8 cellular contexts compared by ENCODE assay signal in the genomic region with DNA sequence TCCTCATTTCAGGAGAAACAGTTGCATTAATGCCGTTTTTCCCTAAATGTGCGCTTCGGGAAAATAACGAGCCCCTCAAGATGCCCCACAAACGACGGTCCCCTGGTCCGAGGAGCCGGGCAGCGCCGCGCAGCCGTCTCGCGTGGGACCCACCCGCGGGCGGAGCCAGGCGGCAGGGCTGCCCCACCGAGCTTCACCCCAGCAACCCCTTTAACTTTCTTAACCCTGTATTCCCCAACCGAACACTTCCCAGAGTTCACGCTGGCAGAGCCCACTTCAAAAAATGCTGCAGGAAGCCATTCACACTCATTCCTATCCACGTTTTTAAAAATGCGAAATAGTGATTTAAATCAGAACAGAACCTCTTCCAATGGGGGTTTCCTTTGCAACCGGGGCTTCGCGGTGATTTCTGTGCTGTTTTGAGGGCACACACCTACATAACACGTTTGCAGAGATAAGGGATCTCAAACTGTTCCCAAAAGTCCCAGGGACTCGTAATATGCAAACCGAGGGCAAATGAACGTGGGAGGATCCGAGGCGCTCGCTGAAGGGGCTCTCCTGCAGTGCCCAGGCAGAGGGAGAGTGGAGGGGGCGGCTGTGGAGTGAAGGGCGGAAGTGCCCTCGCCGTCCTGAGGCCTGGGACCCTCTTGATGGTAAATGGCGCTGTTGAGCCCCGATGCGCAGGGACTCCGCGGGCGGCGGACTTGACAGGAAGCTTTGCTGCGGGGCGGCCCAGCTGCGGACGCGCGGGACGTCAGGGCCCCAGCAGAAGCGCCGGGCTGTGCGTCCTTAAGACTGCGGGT.
DNase-seq lines count a peak whose midpoint lies in the region; ATAC-seq and TF ChIP-seq lines count a peak whose summit lies in the region.

No MANE protein-coding gene starts in this region.

- peak overlapping the region; percentile 27 for H3K4me3 ChIP-seq in RWPE2 (ENCODE audit: severe bottlenecking)
- H3K4me3 ChIP-seq in ascending aorta: peak overlapping the region; percentile 55 to 65
- peak overlapping the region; percentile 61 for H3K4me3 ChIP-seq in iPS-11a (ENCODE audit: low read depth, low read length)
- H3K4me3 ChIP-seq in skeletal muscle tissue (ENCODE audit: low read length in 3 of 3): peak overlapping the region; percentile 65 to 79 (median 67)

- H3K9ac ChIP-seq in skeletal muscle tissue (ENCODE audit: low read depth in 1 of 3, low read length in 3 of 3): peak overlapping the region; percentile 43 to 60 (median 50)

- H3K9me3 ChIP-seq in RWPE2 (ENCODE audit: severe bottlenecking) (no peaks in the 10 kb centered on the region), ascending aorta (no peaks in the 10 kb centered on the region), skeletal muscle tissue (ENCODE audit: control insufficient read depth in 3 of 3, low read length in 3 of 3) (no peaks in the 10 kb centered on the region)

- ATAC-seq in GM19372 (IDR thresholded peaks at IDR 0.05; ENCODE audit: low read depth, unreplicated experiment) (peak; percentile 93), HG03378 (IDR thresholded peaks at IDR 0.05; ENCODE audit: unreplicated experiment) (peak; percentile 79), RWPE2 (ENCODE audit: low read depth) (peak; percentile 78)

- DNase-seq in COR-L47 (lab: John Stamatoyannopoulos, UW): peak; percentile 64
- peak; percentile 58 for DNase-seq in RWPE2 (ENCODE audit: low spot score)
- DNase-seq in ascending aorta (ENCODE audit: low spot score in 2 of 2): peak in 1 of 2 donors; percentile 71
- no peak for DNase-seq in mesenteric fat pad (ENCODE audit: low spot score)

- H3K27ac ChIP-seq in RWPE2 (ENCODE audit: poor library complexity, severe bottlenecking) (no peak overlapping the region), ascending aorta (peak overlapping the region; percentile 27 to 28), skeletal muscle tissue (ENCODE audit: low read depth, low read length) (no peak overlapping the region)

- peaks cover 8% of the 10 kb centered on the region for H3K27me3 ChIP-seq in RWPE2 (ENCODE audit: insufficient read depth, poor library complexity, severe bottlenecking)
- no peaks in the 10 kb centered on the region for H3K27me3 ChIP-seq in ascending aorta
- H3K27me3 ChIP-seq in skeletal muscle tissue (ENCODE audit: control insufficient read depth in 3 of 3, insufficient read depth in 3 of 3, low read length in 3 of 3): peaks cover 6 to 17% (median 14%) of the 10 kb centered on the region in 3 donors

- H3K4me1 ChIP-seq in RWPE2 (ENCODE audit: insufficient read depth, poor library complexity, severe bottlenecking) (no peaks in the 10 kb centered on the region), ascending aorta (no peaks in the 10 kb centered on the region), skeletal muscle tissue (ENCODE audit: control insufficient read depth in 3 of 3, insufficient read depth in 3 of 3, low read length in 3 of 3) (peaks cover 4 to 7% (median 6%) of the 10 kb centered on the region in 3 donors)

- intact Hi-C loops in ascending aorta (cut with DNase I): no loop called here

- TF ChIP-seq CTCF in RWPE2 (IDR thresholded peaks at IDR 0.05; ENCODE audit: poor library complexity, severe bottlenecking): no peak
- peak in 1 of 3 experiments; percentile 14 for TF ChIP-seq CTCF in ascending aorta (IDR thresholded peaks at IDR 0.05)

- H3K36me3 ChIP-seq in RWPE2 (ENCODE audit: low read depth) (no peaks in the 10 kb centered on the region), ascending aorta (no peaks in the 10 kb centered on the region), skeletal muscle tissue (ENCODE audit: control insufficient read depth in 3 of 3, insufficient read depth in 3 of 3, low read length in 3 of 3) (no peaks in the 10 kb centered on the region)

Comparison
In these comparisons a context has a peak if more than half of its experiments do, and no peak if none do; other contexts are left out.
1. H3K27ac ChIP-seq: peak in ascending aorta (2 of 2); none in RWPE2 (single experiment) and skeletal muscle tissue (single experiment).
2. Peak in every context shown above with its lines, with median percentiles within 50 percentile points of each other: ATAC-seq and H3K4me3 ChIP-seq.